ENCODE assay signal across 8 cellular contexts in genomic region chr7:133230591-133231194, GRCh38. TPM values are rescaled to one million over a fixed set of nuclear protein-coding genes. Genes with fewer than 3 reads are reported as not detected.
DNase-seq lines count a peak whose midpoint lies in the region; ATAC-seq and TF ChIP-seq lines count a peak whose summit lies in the region.

No MANE protein-coding gene starts in this region.

- CTCF ChIA-PET in mammary epithelial cell (lab: Charles Lee; ENCODE audit: low non-redundant PET), result interaction anchor here (0.6 to 0.7 kb wide), 3 partner anchors 209 to 1322 kb away, joined by 3 read pairs; no protein-coding TSS in a partner anchor

- H3K4me1 ChIP-seq in mammary epithelial cell (ENCODE audit: insufficient read depth, low read length) (no peaks in the 10 kb centered on the region), left lung (no peaks in the 10 kb centered on the region)

- H3K27ac Mint-ChIP-seq in stimulated activated effector memory CD8-positive, alpha-beta T cell treated with anti-CD3 and anti-CD28 coated beads, Interleukin-12 subunit alpha, Interleukin-12 subunit beta, amount 100 ng/mL, for 72 hours, result no peak overlapping the region

- no peaks in the 10 kb centered on the region for H4K20me1 ChIP-seq in mammary epithelial cell (ENCODE audit: insufficient read depth, low read length)

- peak; percentile 89 for ATAC-seq in left lung
- peak; percentile 42 for ATAC-seq in stimulated activated effector memory CD8-positive, alpha-beta T cell treated with anti-CD3 and anti-CD28 coated beads, Interleukin-12 subunit alpha, Interleukin-12 subunit beta, amount 100 ng/mL, for 72 hours

- H2AFZ ChIP-seq in mammary epithelial cell (ENCODE audit: low read depth, low read length), result no peak overlapping the region

- H3K27ac ChIP-seq in mammary epithelial cell (ENCODE audit: insufficient read depth, low read depth, low read length) (no peak overlapping the region), left lung (no peak overlapping the region)

- no peak overlapping the region for H3K4me2 ChIP-seq in mammary epithelial cell (ENCODE audit: insufficient read depth, low read depth, low read length)

- no peaks in the 10 kb centered on the region for H3K36me3 ChIP-seq in mammary epithelial cell (ENCODE audit: insufficient read depth, low read length)
- H3K36me3 ChIP-seq in left lung, result no peaks in the 10 kb centered on the region

- intact Hi-C loops in mammary epithelial cell (cut with micrococcal nuclease) (loop anchor here (1.0 to 10.0 kb wide), 4 partner anchors 204 to 520 kb away; no protein-coding TSS in a partner anchor), left lung (cut with DNase I) (no loop called here)

- TF ChIP-seq CTCF in mammary epithelial cell (conservative IDR thresholded peaks at IDR 0.05 in 1 of 2, IDR thresholded peaks at IDR 0.05 in 1 of 2; ENCODE audit: extremely low read depth in 1 of 2, insufficient read depth in 1 of 2, low read depth in 1 of 2, low read length in 2 of 2) (peak; percentile 74 to 85), left lung (IDR thresholded peaks at IDR 0.05) (peak; percentile 63 to 71)

- in situ Hi-C loops in mammary epithelial cell (cut with MboI; ENCODE audit: low sequenced_read_pairs in 2 of 2), result loop anchor here in 1 of 2 donors (25.0 kb wide), 1 partner anchor 518 kb away; no protein-coding TSS in a partner anchor

- no peak overlapping the region for H3K9ac ChIP-seq in mammary epithelial cell (ENCODE audit: insufficient read depth, low read length)

- no TSS peak for BruUV-seq in mammary epithelial cell (replicated peaks; lab: Mats Ljungman, UMichigan)

- H3K36me3 Mint-ChIP-seq in stimulated activated effector memory CD8-positive, alpha-beta T cell treated with anti-CD3 and anti-CD28 coated beads, Interleukin-12 subunit alpha, Interleukin-12 subunit beta, amount 100 ng/mL, for 72 hours, result no peaks in the 10 kb centered on the region

- WGBS in mammary epithelial cell (ENCODE audit: low coverage, missing lambda C conversion rate), result 59% methylated on average over 5 of the region's 5 CpGs

- H3K4me3 ChIP-seq in mammary epithelial cell (replicated peaks in 1 of 3; ENCODE audit: insufficient read depth in 1 of 3, low read depth in 2 of 3, low read length in 3 of 3) (no peak overlapping the region), left lung (no peak overlapping the region)

- H3K79me2 ChIP-seq in mammary epithelial cell (ENCODE audit: insufficient read depth, low read length), result no peaks in the 10 kb centered on the region

- dilution Hi-C loops in mammary epithelial cell (cut with HindIII; ENCODE audit: low sequenced_read_pairs), result no loop called here

- H3K9me3 ChIP-seq in mammary epithelial cell (replicated peaks; ENCODE audit: insufficient read depth, low read length) (no peaks in the 10 kb centered on the region), left lung (no peaks in the 10 kb centered on the region)

- H3K4me1 Mint-ChIP-seq in stimulated activated effector memory CD8-positive, alpha-beta T cell treated with anti-CD3 and anti-CD28 coated beads, Interleukin-12 subunit alpha, Interleukin-12 subunit beta, amount 100 ng/mL, for 72 hours, result no peaks in the 10 kb centered on the region

- DNase-seq in NCI-H510A treated with DMSO at 0.1 percent for 48 hours (lab: John Stamatoyannopoulos, UW) (peak; percentile 30), NCI-H510A (lab: John Stamatoyannopoulos, UW) (no peak), LoVo (ENCODE audit: low spot score) (peak; percentile 54), SK-N-DZ (ENCODE audit: low spot score) (peak; percentile 35), mammary epithelial cell (peak; percentile 32), left lung (no peak)
- DNase-seq in stimulated activated effector memory CD8-positive, alpha-beta T cell treated with anti-CD3 and anti-CD28 coated beads, Interleukin-12 subunit alpha, Interleukin-12 subunit beta, amount 100 ng/mL, for 72 hours (ENCODE audit: low spot score in 2 of 2), result peak; percentile 22 to 73
- no peak for DNase-seq in NK-92 treated with Interleukin-12 subunit alpha and Interleukin-12 subunit beta, amount 100 ng/mL, for 24 hours (lab: John Stamatoyannopoulos, UW)

- H3K9me3 Mint-ChIP-seq in stimulated activated effector memory CD8-positive, alpha-beta T cell treated with anti-CD3 and anti-CD28 coated beads, Interleukin-12 subunit alpha, Interleukin-12 subunit beta, amount 100 ng/mL, for 72 hours, result no peaks in the 10 kb centered on the region

- no peaks in the 10 kb centered on the region for H3K27me3 ChIP-seq in mammary epithelial cell (ENCODE audit: insufficient read depth, low read length)
- H3K27me3 ChIP-seq in left lung, result no peaks in the 10 kb centered on the region

- H3K4me3 Mint-ChIP-seq in stimulated activated effector memory CD8-positive, alpha-beta T cell treated with anti-CD3 and anti-CD28 coated beads, Interleukin-12 subunit alpha, Interleukin-12 subunit beta, amount 100 ng/mL, for 72 hours, result no peak overlapping the region

RNA-seq across cellular contexts. Expression of gene EXOC4, which starts 22.2 kb away (rescaled TPM):
- 40.5 and 46.7 TPM in 2 replicates for polyA plus RNA-seq in SK-N-DZ (2014; cell fraction: cytosol; rRNA removed)
- 15.6 and 19.3 TPM in 2 replicates for polyA plus RNA-seq in SK-N-DZ (2014; cell fraction: nucleus; rRNA removed)
- 10 to 100 TPM; 90.4 to 91.7 TPM for total RNA-seq in mammary epithelial cell
- polyA plus RNA-seq in mammary epithelial cell, result 51.5 TPM
- polyA minus RNA-seq in mammary epithelial cell, result 88.4 TPM
- total RNA-seq in left lung, result 10 to 100 TPM; 68.0 to 79.4 TPM

Comparison
In these comparisons a context has a peak if more than half of its experiments do, and no peak if none do; other contexts are left out.
1. DNase-seq: peak in NCI-H510A treated with DMSO at 0.1 percent for 48 hours (single experiment), LoVo (single experiment), SK-N-DZ (single experiment), mammary epithelial cell (single experiment) and stimulated activated effector memory CD8-positive, alpha-beta T cell treated with anti-CD3 and anti-CD28 coated beads, Interleukin-12 subunit alpha, Interleukin-12 subunit beta, amount 100 ng/mL, for 72 hours (2 of 2); none in NCI-H510A (single experiment), left lung (0 of 2) and NK-92 treated with Interleukin-12 subunit alpha and Interleukin-12 subunit beta, amount 100 ng/mL, for 24 hours (single experiment).